ENCODE assay signal across 26 cellular contexts in genomic region chr11:47800759-47801158, GRCh38. TPM values are rescaled to one million over a fixed set of nuclear protein-coding genes. Genes with fewer than 3 reads are reported as not detected.
DNase-seq lines count a peak whose midpoint lies in the region; ATAC-seq and TF ChIP-seq lines count a peak whose summit lies in the region.
"Had no signal": no experiment of that assay in that cellular context is flagged by ENCODE, and none has a peak within 500 bp of the region (broad histone marks: within the 10 kb centered on the region; RNA-seq: fewer than 3 reads in every experiment).

No MANE protein-coding gene starts in this region.

- TF ChIP-seq CTCF in heart right ventricle (IDR thresholded peaks at IDR 0.05) (peak in 2 of 9 donors; percentile 18 to 24), nephron progenitor cell (IDR thresholded peaks at IDR 0.05) (no peak)

- peak overlapping the region; percentile 28 for H3K27ac Mint-ChIP-seq in T-helper 2 cell treated with Interferon-gamma antibody and Interleukin-4, amounts not matched to agents 5 μg/mL and 100 μg/mL, for 36 hours
- peak overlapping the region; percentile 30 for H3K27ac Mint-ChIP-seq in nephron progenitor cell
- H3K27ac Mint-ChIP-seq: B cell had no signal

- no peaks in the 10 kb centered on the region for H3K9me3 ChIP-seq in heart right ventricle

- H3K4me1 Mint-ChIP-seq in T-helper 2 cell treated with Interferon-gamma antibody and Interleukin-4, amounts not matched to agents 5 μg/mL and 100 μg/mL, for 36 hours (ENCODE audit: low read depth): peaks cover 7% of the 10 kb centered on the region
- no peaks in the 10 kb centered on the region for H3K4me1 Mint-ChIP-seq in nephron progenitor cell
- H3K4me1 Mint-ChIP-seq: B cell had no signal

- H3K9me3 Mint-ChIP-seq in T-helper 2 cell treated with Interferon-gamma antibody and Interleukin-4, amounts not matched to agents 5 μg/mL and 100 μg/mL, for 36 hours: no peaks in the 10 kb centered on the region
- no peaks in the 10 kb centered on the region for H3K9me3 Mint-ChIP-seq in nephron progenitor cell
- H3K9me3 Mint-ChIP-seq: CD8-positive, alpha-beta memory T cell had no signal

- H3K36me3 ChIP-seq in heart right ventricle: peaks cover 0 to 100% (median 60%) of the 10 kb centered on the region in 9 donors

- H3K27me3 ChIP-seq in heart right ventricle: no peaks in the 10 kb centered on the region

- WGBS in heart right ventricle, 2 donors: 59 to 61% methylated on average over 1 of the region's 1 CpG

- no peak overlapping the region for H3K4me3 Mint-ChIP-seq in T-helper 2 cell treated with Interferon-gamma antibody and Interleukin-4, amounts not matched to agents 5 μg/mL and 100 μg/mL, for 36 hours
- no peak overlapping the region for H3K4me3 Mint-ChIP-seq in nephron progenitor cell
- H3K4me3 Mint-ChIP-seq: B cell; CD8-positive, alpha-beta memory T cell had no signal

- peaks cover 0 to 8% (median 0%) of the 10 kb centered on the region in 9 donors for H3K4me1 ChIP-seq in heart right ventricle

- ATAC-seq in Right ventricle myocardium inferior: peak; percentile 92
- ATAC-seq in heart right ventricle: peak; percentile 74 to 95 (median 89)
- ATAC-seq in GM19035 (IDR thresholded peaks at IDR 0.05; ENCODE audit: unreplicated experiment): no peak
- ATAC-seq in GM18511 (IDR thresholded peaks at IDR 0.05; ENCODE audit: unreplicated experiment): no peak
- ATAC-seq: GM12878, HCT116 had no signal

- no peak overlapping the region for H3K4me3 ChIP-seq in heart right ventricle
- H3K4me3 ChIP-seq: GM12878 had no signal

- intact Hi-C loops in Right ventricle myocardium inferior (cut with DNase I) (no loop called here), cardiac septum (cut with DNase I) (loop anchor here (5.0 kb wide), 1 partner anchor 33 kb away; the partner anchor contains the start of gene FNBP4), heart right ventricle (cut with DNase I) (loop anchor here in 1 of 10 donors (10.0 kb wide), 1 partner anchor 46 kb away; no protein-coding TSS in a partner anchor)

- peak overlapping the region in 7 of 10 donors; percentile 4 to 67 (median 40) for H3K27ac ChIP-seq in heart right ventricle
- H3K27ac ChIP-seq: 22Rv1, C4-2B, KMS-11 had no signal

- DNase-seq in T-helper 2 cell treated with Interferon-gamma antibody and Interleukin-4, amounts not matched to agents 5 μg/mL and 100 μg/mL, for 36 hours (ENCODE audit: low spot score): no peak
- DNase-seq in T-helper 2 cell (no peak), Right ventricle myocardium inferior (ENCODE audit: missing footprints) (no peak), cardiac septum (ENCODE audit: low spot score) (no peak), heart right ventricle (peak in 1 of 2 donors; percentile 26), nephron progenitor cell (no peak)
- DNase-seq: CD8-positive, alpha-beta memory T cell; DMS 273 treated with DMSO at 0.1 percent for 48 hours; DMS79; EL; GDM1; IMR-90; MM.1S; NCI-H2029; NCI-H446 treated with DMSO at 0.1 percent for 48 hours; NCI-H526 treated with DMSO at 0.1 percent for 48 hours; RPMI8226; SHP77 treated with DMSO at 0.1 percent for 48 hours had no signal

- H3K27me3 Mint-ChIP-seq in T-helper 2 cell treated with Interferon-gamma antibody and Interleukin-4, amounts not matched to agents 5 μg/mL and 100 μg/mL, for 36 hours (ENCODE audit: low read depth): no peaks in the 10 kb centered on the region
- no peaks in the 10 kb centered on the region for H3K27me3 Mint-ChIP-seq in nephron progenitor cell (ENCODE audit: low read depth, poor library complexity)
- H3K27me3 Mint-ChIP-seq: B cell; CD8-positive, alpha-beta memory T cell had no signal

- H3K36me3 Mint-ChIP-seq in T-helper 2 cell treated with Interferon-gamma antibody and Interleukin-4, amounts not matched to agents 5 μg/mL and 100 μg/mL, for 36 hours (ENCODE audit: low read depth): peaks cover 47% of the 10 kb centered on the region
- peaks cover 57% of the 10 kb centered on the region for H3K36me3 Mint-ChIP-seq in nephron progenitor cell (ENCODE audit: low read depth)

RNA-seq across cellular contexts. Expression of gene FNBP4, which starts 33.6 kb away (rescaled TPM):
- total RNA-seq in Right ventricle myocardium inferior (36.5 TPM), cardiac septum (41.7 TPM), heart right ventricle (10 to 100 TPM; 39.3 to 65.2 (median 42.8) TPM)
- polyA plus RNA-seq in heart right ventricle: 10 to 100 TPM; 17.0 to 81.6 TPM

RNA-seq across cellular contexts. Expression of gene NUP160, which starts 47.4 kb away (rescaled TPM):
- total RNA-seq in Right ventricle myocardium inferior (15.3 TPM), cardiac septum (12.8 TPM), heart right ventricle (10 to 100 TPM; 13.4 to 17.7 (median 14.7) TPM)
- polyA plus RNA-seq in heart right ventricle: 10 to 100 TPM in 1 of 2 donors, 1 to 10 TPM in 1; 8.0 to 16.5 TPM

Comparison
In these comparisons a context has a peak if more than half of its experiments do, and no peak if none do; other contexts are left out.
1. ATAC-seq: peak in Right ventricle myocardium inferior (single experiment) and heart right ventricle (8 of 8); none in GM19035 (single experiment) and GM18511 (single experiment).